In genomic region chr19:12965017-12965811, GRCh38 we compare ENCODE assay signal across 8 cellular contexts. TPM values are rescaled to one million over a fixed set of nuclear protein-coding genes. Genes with fewer than 3 reads are reported as not detected.
DNase-seq lines count a peak whose midpoint lies in the region; ATAC-seq and TF ChIP-seq lines count a peak whose summit lies in the region.

No MANE protein-coding gene starts in this region.

- WGBS in mammary epithelial cell (ENCODE audit: low coverage, missing lambda C conversion rate) = 3% methylated on average over 22 of the region's 34 CpGs

- H3K4me3 Mint-ChIP-seq in HFFc6 = peak overlapping the region; percentile 91

- peak overlapping the region; percentile 75 for H3K27ac Mint-ChIP-seq in HFFc6

- H3K27ac ChIP-seq in WERI-Rb-1 (peak overlapping the region; percentile 91), mammary epithelial cell (ENCODE audit: insufficient read depth, low read depth, low read length) (peak overlapping the region; percentile 15)

- dilution Hi-C loops in mammary epithelial cell (cut with HindIII; ENCODE audit: low sequenced_read_pairs) = no loop called here

- H3K4me1 Mint-ChIP-seq in HFFc6 (ENCODE audit: low read depth) = peaks cover 21% of the 10 kb centered on the region

- TF ChIP-seq CTCF in HFFc6 (IDR thresholded peaks at IDR 0.05) (peak; percentile 93), WERI-Rb-1 (IDR thresholded peaks at IDR 0.05; ENCODE audit: low read depth, low read length) (peak; percentile 98), mammary epithelial cell (conservative IDR thresholded peaks at IDR 0.05 in 1 of 2, IDR thresholded peaks at IDR 0.05 in 1 of 2; ENCODE audit: extremely low read depth in 1 of 2, insufficient read depth in 1 of 2, low read depth in 1 of 2, low read length in 2 of 2) (peak; percentile 82 to 96)

- BruUV-seq in mammary epithelial cell (replicated peaks; lab: Mats Ljungman, UMichigan) = no TSS peak

- DNase-seq in DMS53 treated with DMSO at 0.1 percent for 48 hours (lab: John Stamatoyannopoulos, UW; ENCODE audit: unreplicated experiment) (peak; percentile 28), HFFc6 (peak; percentile 57), NCI-H2107 treated with DMSO at 0.1 percent for 48 hours (lab: John Stamatoyannopoulos, UW; ENCODE audit: unreplicated experiment) (peak; percentile 68), WERI-Rb-1 (peak; percentile 91), mammary epithelial cell (peak; percentile 65), islet precursor cell (peak; percentile 92)
- peak; percentile 82 for DNase-seq in stimulated activated CD4-positive, alpha-beta T cell treated with anti-CD3 and anti-CD28 coated beads, Interleukin-12 subunit alpha, Interleukin-12 subunit beta, amount 100 ng/mL, for 4 hours

- peaks cover 9% of the 10 kb centered on the region for H3K4me1 ChIP-seq in mammary epithelial cell (ENCODE audit: insufficient read depth, low read length)

- peak overlapping the region; percentile 54 for H3K9ac ChIP-seq in mammary epithelial cell (ENCODE audit: insufficient read depth, low read length)

- no peaks in the 10 kb centered on the region for H3K36me3 Mint-ChIP-seq in HFFc6 (ENCODE audit: low read depth)

- H3K9me3 ChIP-seq in WERI-Rb-1 (ENCODE audit: severe bottlenecking) (no peaks in the 10 kb centered on the region), mammary epithelial cell (replicated peaks; ENCODE audit: insufficient read depth, low read length) (no peaks in the 10 kb centered on the region)

- ATAC-seq in GM18873 (IDR thresholded peaks at IDR 0.05; ENCODE audit: low FRiP score, unreplicated experiment) = no peak

- H3K79me2 ChIP-seq in mammary epithelial cell (ENCODE audit: insufficient read depth, low read length) = no peaks in the 10 kb centered on the region

- H3K4me3 ChIP-seq in WERI-Rb-1 (ENCODE audit: low read depth, low read length) (peak overlapping the region; percentile 56), mammary epithelial cell (replicated peaks in 1 of 3; ENCODE audit: insufficient read depth in 1 of 3, low read depth in 2 of 3, low read length in 3 of 3) (peak overlapping the region; percentile 44 to 53 (median 47))

- CTCF ChIA-PET in mammary epithelial cell (lab: Charles Lee; ENCODE audit: low non-redundant PET) = interaction anchor here (0.5 to 1.2 kb wide), 8 partner anchors 10 to 858 kb away, joined by 3 to 8 read pairs (median 4); no protein-coding TSS in a partner anchor

- in situ Hi-C loops in mammary epithelial cell (cut with MboI; ENCODE audit: low sequenced_read_pairs in 2 of 2) = no loop called here

- H3K36me3 ChIP-seq in WERI-Rb-1 (no peaks in the 10 kb centered on the region; the same call in 1 of the 2 replicates), mammary epithelial cell (ENCODE audit: insufficient read depth, low read length) (no peaks in the 10 kb centered on the region)

- peaks cover 4% of the 10 kb centered on the region for H3K27me3 Mint-ChIP-seq in HFFc6 (ENCODE audit: insufficient read depth)

- intact Hi-C loops in mammary epithelial cell (cut with micrococcal nuclease) = loop anchor here (1.0 kb wide), 1 partner anchor 80 kb away; no protein-coding TSS in a partner anchor

- no peaks in the 10 kb centered on the region for H4K20me1 ChIP-seq in mammary epithelial cell (ENCODE audit: insufficient read depth, low read length)

- H3K27me3 ChIP-seq in WERI-Rb-1 (ENCODE audit: insufficient read depth, low read depth, severe bottlenecking) (no peaks in the 10 kb centered on the region), mammary epithelial cell (ENCODE audit: insufficient read depth, low read length) (no peaks in the 10 kb centered on the region)

- peak overlapping the region; percentile 98 for H2AFZ ChIP-seq in mammary epithelial cell (ENCODE audit: low read depth, low read length)

- no peaks in the 10 kb centered on the region for H3K9me3 Mint-ChIP-seq in HFFc6

- H3K4me2 ChIP-seq in mammary epithelial cell (ENCODE audit: insufficient read depth, low read depth, low read length) = peak overlapping the region; percentile 82

RNA-seq across cellular contexts. Expression of gene DAND5, which starts 4.2 kb away (rescaled TPM):
- not detected for total RNA-seq in HFFc6 (2021; fragmentation: NEBNext Ultra II Directional; extraction: Animal tissue kit (Norgen Biotek cat#: 25700))
- under 1 TPM; under 0.01 to 0.28 TPM for total RNA-seq in mammary epithelial cell
- 0.07 TPM for polyA plus RNA-seq in mammary epithelial cell
- polyA minus RNA-seq in mammary epithelial cell = not detected

RNA-seq across cellular contexts. Expression of gene GADD45GIP1, which starts 8.2 kb away (rescaled TPM):
- total RNA-seq in HFFc6 (2021; fragmentation: NEBNext Ultra II Directional; extraction: Animal tissue kit (Norgen Biotek cat#: 25700)) = 10 to 100 TPM; 34.3 to 54.3 (median 46.9) TPM
- 10 to 100 TPM; 11.5 to 34.5 TPM for total RNA-seq in mammary epithelial cell
- 35.6 TPM for polyA plus RNA-seq in mammary epithelial cell
- 13.5 TPM for polyA minus RNA-seq in mammary epithelial cell

RNA-seq across cellular contexts. Expression of gene RAD23A, which starts 19.6 kb away (rescaled TPM):
- total RNA-seq in HFFc6 (2021; fragmentation: NEBNext Ultra II Directional; extraction: Animal tissue kit (Norgen Biotek cat#: 25700)) = 100 to 1,000 TPM; 108 to 140 (median 129) TPM
- total RNA-seq in mammary epithelial cell = 100 to 1,000 TPM; 101 to 123 TPM
- polyA plus RNA-seq in mammary epithelial cell = 95.0 TPM
- polyA minus RNA-seq in mammary epithelial cell = 148 TPM

RNA-seq across cellular contexts. Expression of gene CALR, which starts 26.8 kb away (rescaled TPM):
- 1,000 to 10,000 TPM; 1,716 to 2,461 (median 2,371) TPM for total RNA-seq in HFFc6 (2021; fragmentation: NEBNext Ultra II Directional; extraction: Animal tissue kit (Norgen Biotek cat#: 25700))
- 1,000 to 10,000 TPM; 1,117 to 1,135 TPM for total RNA-seq in mammary epithelial cell
- polyA plus RNA-seq in mammary epithelial cell = 1,343 TPM
- 1,452 TPM for polyA minus RNA-seq in mammary epithelial cell

RNA-seq across cellular contexts. Expression of gene NFIX, which starts 30.1 kb away (rescaled TPM):
- total RNA-seq in HFFc6 (2021; fragmentation: NEBNext Ultra II Directional; extraction: Animal tissue kit (Norgen Biotek cat#: 25700)) = 100 to 1,000 TPM; 129 to 161 (median 142) TPM
- total RNA-seq in mammary epithelial cell = 10 to 100 TPM; 43.2 to 76.1 TPM
- 24.5 TPM for polyA plus RNA-seq in mammary epithelial cell
- polyA minus RNA-seq in mammary epithelial cell = 215 TPM

Comparison
In these comparisons a context has a peak if more than half of its experiments do, and no peak if none do; other contexts are left out.
1. DNase-seq: peak in every context shown above with its lines; median percentile 92 in islet precursor cell; 91 in WERI-Rb-1; 82 in stimulated activated CD4-positive, alpha-beta T cell treated with anti-CD3 and anti-CD28 coated beads, Interleukin-12 subunit alpha, Interleukin-12 subunit beta, amount 100 ng/mL, for 4 hours; 68 in NCI-H2107 treated with DMSO at 0.1 percent for 48 hours; 65 in mammary epithelial cell; 57 in HFFc6; 28 in DMS53 treated with DMSO at 0.1 percent for 48 hours.